21 cellular contexts compared by ENCODE assay signal in the genomic region with DNA sequence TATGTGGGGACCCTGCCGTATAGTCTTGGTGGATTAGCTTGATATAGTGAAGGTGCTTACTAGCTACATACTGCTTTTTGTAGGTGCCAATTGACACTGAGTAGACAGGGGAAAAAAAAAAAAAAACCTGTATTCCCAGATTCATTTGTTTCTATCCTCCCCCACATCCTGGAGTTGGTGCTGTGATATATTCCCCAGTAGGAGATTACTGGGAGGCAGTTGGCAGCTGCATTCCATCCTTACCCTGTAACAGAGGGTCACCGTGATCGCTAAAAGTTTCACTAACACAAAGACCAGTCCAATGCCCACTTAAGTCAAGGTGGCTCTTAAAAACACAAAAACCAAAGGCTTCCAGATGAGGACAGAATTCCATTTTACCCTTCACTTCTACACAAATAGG. TPM values are rescaled to one million over a fixed set of nuclear protein-coding genes. Genes with fewer than 3 reads are reported as not detected.
"Had no signal": no experiment of that assay in that cellular context is flagged by ENCODE, and none has a peak within 500 bp of the region (broad histone marks: within the 10 kb centered on the region; RNA-seq: fewer than 3 reads in every experiment).

No MANE protein-coding gene starts in this region.

- H3K27me3 ChIP-seq: colonic mucosa, pancreas, suprapubic skin, thyroid gland, uterus had no signal

- H3K9me3 ChIP-seq: colonic mucosa, pancreas, suprapubic skin, thyroid gland, uterus had no signal

- H3K4me3 ChIP-seq: colonic mucosa, lung, pancreas, suprapubic skin, thyroid gland, uterus had no signal

- ATAC-seq: foreskin keratinocyte; left cardiac atrium; left ventricle myocardium superior; natural killer cell; pancreas; right cardiac atrium; stimulated activated effector memory CD8-positive, alpha-beta T cell treated with anti-CD3 and anti-CD28 coated beads, Interleukin-12 subunit alpha, Interleukin-12 subunit beta, amount 100 ng/mL, for 72 hours; stimulated activated naive CD8-positive, alpha-beta T cell treated with anti-CD3 and anti-CD28 coated beads, Interleukin-15, Interleukin-2, amounts not matched to agents 100 U/mL and 50 U/mL, for 24 hours had no signal

- H3K36me3 ChIP-seq: colonic mucosa, pancreas, suprapubic skin, thyroid gland, uterus had no signal

- DNase-seq: colonic mucosa; dermis blood vessel endothelial cell; erythroblast; foreskin keratinocyte; immature natural killer cell; left cardiac atrium; left ventricle myocardium superior; mesenchymal stem cell; midbrain; natural killer cell; occipital lobe; pancreas; right cardiac atrium; stimulated activated CD4-positive, alpha-beta T cell treated with anti-CD3 and anti-CD28 coated beads, Interleukin-4, amount 100 ng/mL, for 1 hour; stimulated activated CD8-positive, alpha-beta memory T cell treated with anti-CD3 and anti-CD28 coated beads, Interleukin-4, amount 100 ng/mL, for 48 hours; stimulated activated naive CD8-positive, alpha-beta T cell treated with anti-CD3 and anti-CD28 coated beads, Interleukin-15, Interleukin-2, amounts not matched to agents 100 U/mL and 50 U/mL, for 24 hours; thyroid gland; uterus had no signal

- H3K27ac ChIP-seq: colonic mucosa, foreskin keratinocyte, pancreas, suprapubic skin, thyroid gland, uterus had no signal

- H3K4me1 ChIP-seq: colonic mucosa, foreskin keratinocyte, pancreas, suprapubic skin, thyroid gland, uterus had no signal

RNA-seq across cellular contexts. Expression of gene FRMPD1, which starts 30.9 kb away (rescaled TPM):
- total RNA-seq: dermis blood vessel endothelial cell, natural killer cell had no signal
- polyA plus RNA-seq: immature natural killer cell had no signal
